8 cellular contexts compared by ENCODE assay signal in the genomic region with DNA sequence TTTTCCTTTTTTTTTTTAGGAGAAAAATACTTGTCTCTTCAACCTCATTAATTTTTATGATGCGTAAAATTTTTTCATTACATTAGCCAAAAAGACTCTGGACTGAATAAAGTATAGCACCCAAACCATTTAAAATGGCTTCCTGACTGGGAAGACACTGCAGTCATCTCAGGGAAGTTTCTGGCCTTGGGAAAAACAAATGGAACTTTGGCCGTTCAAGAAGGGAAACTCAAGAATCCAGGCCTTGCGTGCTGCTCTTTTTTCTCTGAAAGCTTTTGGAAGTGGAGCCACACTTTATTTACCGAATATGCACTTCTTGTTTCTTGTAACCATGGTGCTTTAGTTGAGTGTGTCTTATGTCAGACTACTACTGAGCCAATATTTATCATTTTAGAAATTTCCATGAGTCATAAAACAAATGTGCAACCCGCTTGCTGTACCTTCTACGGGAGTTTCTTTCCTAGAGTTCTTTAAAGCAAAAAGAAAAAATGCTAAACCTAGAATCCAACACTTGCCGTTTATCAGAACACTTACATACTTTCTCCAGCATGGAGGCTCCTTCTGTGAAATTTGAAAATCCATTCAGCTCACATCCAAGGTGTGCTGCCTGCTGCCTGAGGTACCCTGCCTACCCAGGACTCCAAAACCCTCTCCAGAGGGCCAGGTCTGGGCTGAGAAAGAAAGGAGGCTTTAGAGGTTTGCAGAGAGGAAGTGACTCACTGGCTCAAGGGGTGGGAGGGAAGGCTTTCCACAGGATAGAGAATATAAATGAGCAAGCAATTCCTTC. TPM values are rescaled to one million over a fixed set of nuclear protein-coding genes. Genes with fewer than 3 reads are reported as not detected.
DNase-seq lines count a peak whose midpoint lies in the region; ATAC-seq, FAIRE-seq and TF ChIP-seq lines count a peak whose summit lies in the region.

No MANE protein-coding gene starts in this region.

- H3K4me3 Mint-ChIP-seq in GM23338, result peak overlapping the region; percentile 36; the same call in 1 of the 3 replicates
- H3K4me3 Mint-ChIP-seq in endothelial cell (ENCODE audit: unreplicated experiment), result no peak overlapping the region

- DNase-seq in GM23338 (ENCODE audit: low spot score) (peak; percentile 60), endothelial cell (ENCODE audit: low spot score) (no peak), myocyte (ENCODE audit: low read depth) (peak; percentile 77), epidermal melanocyte (ENCODE audit: insufficient read length, low spot score) (no peak), NCI-H187 treated with DMSO at 0.1 percent for 48 hours (lab: John Stamatoyannopoulos, UW) (no peak)

- H3K4me2 ChIP-seq in GM23338, result peak overlapping the region; percentile 52; the same call in 1 of the 2 replicates

- H3K4me3 ChIP-seq in GM23338, result no peak overlapping the region

- H3K36me3 Mint-ChIP-seq in GM23338 (ENCODE audit: low read depth) (no peaks in the 10 kb centered on the region), endothelial cell (ENCODE audit: low read depth, unreplicated experiment) (no peaks in the 10 kb centered on the region)

- no peaks in the 10 kb centered on the region for H3K27me3 ChIP-seq in GM23338 (ENCODE audit: insufficient read depth)

- no peaks in the 10 kb centered on the region for H4K20me1 ChIP-seq in GM23338 (replicated peaks; ENCODE audit: insufficient read depth)

- H3F3A ChIP-seq in GM23338 (replicated peaks; ENCODE audit: low read depth), result no peaks in the 10 kb centered on the region

- peaks cover 24% of the 10 kb centered on the region for H3K4me1 Mint-ChIP-seq in GM23338
- peaks cover 7% of the 10 kb centered on the region for H3K4me1 Mint-ChIP-seq in endothelial cell (ENCODE audit: unreplicated experiment)

- ATAC-seq in GM23338, result peak; percentile 69
- peak; percentile 89 for ATAC-seq in SK-N-SH treated with all-trans-retinoic acid at 6 μM for 48 hours
- no peak for ATAC-seq in GM19467 (IDR thresholded peaks at IDR 0.05; ENCODE audit: unreplicated experiment)

- peak overlapping the region; percentile 63 for H2AFZ ChIP-seq in GM23338

- peak overlapping the region; percentile 95 for H3K27ac Mint-ChIP-seq in GM23338
- peak overlapping the region; percentile 92 for H3K27ac Mint-ChIP-seq in endothelial cell (ENCODE audit: unreplicated experiment)

- peaks cover 11% of the 10 kb centered on the region; the same call in 1 of the 2 replicates for H3K9me2 ChIP-seq in GM23338 (ENCODE audit: insufficient read depth)

- H3K27me3 Mint-ChIP-seq in GM23338 (ENCODE audit: insufficient read depth, low read depth, poor library complexity), result peaks cover 3% of the 10 kb centered on the region
- no peaks in the 10 kb centered on the region for H3K27me3 Mint-ChIP-seq in endothelial cell (ENCODE audit: unreplicated experiment)

- H3K27ac ChIP-seq in GM23338 (ENCODE audit: low read depth), result peak overlapping the region; percentile 74

- peaks cover 26% of the 10 kb centered on the region for H3K4me1 ChIP-seq in GM23338 (ENCODE audit: insufficient read depth)

- peak; percentile 96 for FAIRE-seq in A204.1 (lab: Jason Lieb, UNC)

- no peaks in the 10 kb centered on the region for H3K79me2 ChIP-seq in GM23338 (replicated peaks; ENCODE audit: insufficient read depth)

- TF ChIP-seq CTCF in GM23338 (conservative IDR thresholded peaks at IDR 0.05; ENCODE audit: low read depth in 2 of 2), result no peak
- no peak for TF ChIP-seq CTCF in endothelial cell (IDR thresholded peaks at IDR 0.05; ENCODE audit: unreplicated experiment)

- no peaks in the 10 kb centered on the region for H3K36me3 ChIP-seq in GM23338 (ENCODE audit: insufficient read depth)

- H3K9me3 Mint-ChIP-seq in GM23338 (no peaks in the 10 kb centered on the region; the same call in 2 of the 3 replicates), endothelial cell (ENCODE audit: unreplicated experiment) (no peaks in the 10 kb centered on the region)

TF ChIP-seq in GM23338, 12 proteins besides CTCF, POLR2A, EP300 and RAD21 (continues in another document):
- no peak for TF ChIP-seq STAT1 (IDR thresholded peaks at IDR 0.05; ENCODE audit: unreplicated experiment)

TF ChIP-seq in SK-N-SH treated with all-trans-retinoic acid at 6 μM for 48 hours, 23 proteins besides CTCF, POLR2A, EP300 and RAD21:
- no peak for TF ChIP-seq ZFP30 (CRISPR knock-in tag; IDR thresholded peaks at IDR 0.05)
- TF ChIP-seq RARB (CRISPR knock-in tag; IDR thresholded peaks at IDR 0.05), result no peak
- TF ChIP-seq GLIS3 (CRISPR knock-in tag; IDR thresholded peaks at IDR 0.05), result no peak
- TF ChIP-seq TCF4 (CRISPR knock-in tag; IDR thresholded peaks at IDR 0.05; ENCODE audit: borderline replicate concordance), result no peak
- TF ChIP-seq CSDC2 (CRISPR knock-in tag; IDR thresholded peaks at IDR 0.05), result no peak
- TF ChIP-seq OSR1 (CRISPR knock-in tag; IDR thresholded peaks at IDR 0.05), result no peak
- no peak for TF ChIP-seq ZNF565 (CRISPR knock-in tag; conservative IDR thresholded peaks at IDR 0.05; ENCODE audit: low read depth)
- TF ChIP-seq, protein P1, sequence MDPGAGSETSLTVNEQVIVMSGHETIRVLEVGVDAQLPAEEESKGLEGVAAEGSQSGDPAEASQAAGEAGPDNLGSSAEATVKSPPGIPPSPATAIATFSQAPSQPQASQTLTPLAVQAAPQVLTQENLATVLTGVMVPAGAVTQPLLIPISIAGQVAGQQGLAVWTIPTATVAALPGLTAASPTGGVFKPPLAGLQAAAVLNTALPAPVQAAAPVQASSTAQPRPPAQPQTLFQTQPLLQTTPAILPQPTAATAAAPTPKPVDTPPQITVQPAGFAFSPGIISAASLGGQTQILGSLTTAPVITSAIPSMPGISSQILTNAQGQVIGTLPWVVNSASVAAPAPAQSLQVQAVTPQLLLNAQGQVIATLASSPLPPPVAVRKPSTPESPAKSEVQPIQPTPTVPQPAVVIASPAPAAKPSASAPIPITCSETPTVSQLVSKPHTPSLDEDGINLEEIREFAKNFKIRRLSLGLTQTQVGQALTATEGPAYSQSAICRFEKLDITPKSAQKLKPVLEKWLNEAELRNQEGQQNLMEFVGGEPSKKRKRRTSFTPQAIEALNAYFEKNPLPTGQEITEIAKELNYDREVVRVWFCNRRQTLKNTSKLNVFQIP (CRISPR knock-in tag; IDR thresholded peaks at IDR 0.05; ENCODE audit: borderline replicate concordance, low read depth), result no peak
- TF ChIP-seq, protein P2, sequence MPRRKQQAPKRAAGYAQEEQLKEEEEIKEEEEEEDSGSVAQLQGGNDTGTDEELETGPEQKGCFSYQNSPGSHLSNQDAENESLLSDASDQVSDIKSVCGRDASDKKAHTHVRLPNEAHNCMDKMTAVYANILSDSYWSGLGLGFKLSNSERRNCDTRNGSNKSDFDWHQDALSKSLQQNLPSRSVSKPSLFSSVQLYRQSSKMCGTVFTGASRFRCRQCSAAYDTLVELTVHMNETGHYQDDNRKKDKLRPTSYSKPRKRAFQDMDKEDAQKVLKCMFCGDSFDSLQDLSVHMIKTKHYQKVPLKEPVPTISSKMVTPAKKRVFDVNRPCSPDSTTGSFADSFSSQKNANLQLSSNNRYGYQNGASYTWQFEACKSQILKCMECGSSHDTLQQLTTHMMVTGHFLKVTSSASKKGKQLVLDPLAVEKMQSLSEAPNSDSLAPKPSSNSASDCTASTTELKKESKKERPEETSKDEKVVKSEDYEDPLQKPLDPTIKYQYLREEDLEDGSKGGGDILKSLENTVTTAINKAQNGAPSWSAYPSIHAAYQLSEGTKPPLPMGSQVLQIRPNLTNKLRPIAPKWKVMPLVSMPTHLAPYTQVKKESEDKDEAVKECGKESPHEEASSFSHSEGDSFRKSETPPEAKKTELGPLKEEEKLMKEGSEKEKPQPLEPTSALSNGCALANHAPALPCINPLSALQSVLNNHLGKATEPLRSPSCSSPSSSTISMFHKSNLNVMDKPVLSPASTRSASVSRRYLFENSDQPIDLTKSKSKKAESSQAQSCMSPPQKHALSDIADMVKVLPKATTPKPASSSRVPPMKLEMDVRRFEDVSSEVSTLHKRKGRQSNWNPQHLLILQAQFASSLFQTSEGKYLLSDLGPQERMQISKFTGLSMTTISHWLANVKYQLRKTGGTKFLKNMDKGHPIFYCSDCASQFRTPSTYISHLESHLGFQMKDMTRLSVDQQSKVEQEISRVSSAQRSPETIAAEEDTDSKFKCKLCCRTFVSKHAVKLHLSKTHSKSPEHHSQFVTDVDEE (CRISPR knock-in tag; IDR thresholded peaks at IDR 0.05), result no peak
- TF ChIP-seq ISL1 (CRISPR knock-in tag; IDR thresholded peaks at IDR 0.05), result no peak; the same call in 1 of the 2 replicates
- TF ChIP-seq ZNF8 (CRISPR knock-in tag; IDR thresholded peaks at IDR 0.05), result no peak
- TF ChIP-seq, protein P3, sequence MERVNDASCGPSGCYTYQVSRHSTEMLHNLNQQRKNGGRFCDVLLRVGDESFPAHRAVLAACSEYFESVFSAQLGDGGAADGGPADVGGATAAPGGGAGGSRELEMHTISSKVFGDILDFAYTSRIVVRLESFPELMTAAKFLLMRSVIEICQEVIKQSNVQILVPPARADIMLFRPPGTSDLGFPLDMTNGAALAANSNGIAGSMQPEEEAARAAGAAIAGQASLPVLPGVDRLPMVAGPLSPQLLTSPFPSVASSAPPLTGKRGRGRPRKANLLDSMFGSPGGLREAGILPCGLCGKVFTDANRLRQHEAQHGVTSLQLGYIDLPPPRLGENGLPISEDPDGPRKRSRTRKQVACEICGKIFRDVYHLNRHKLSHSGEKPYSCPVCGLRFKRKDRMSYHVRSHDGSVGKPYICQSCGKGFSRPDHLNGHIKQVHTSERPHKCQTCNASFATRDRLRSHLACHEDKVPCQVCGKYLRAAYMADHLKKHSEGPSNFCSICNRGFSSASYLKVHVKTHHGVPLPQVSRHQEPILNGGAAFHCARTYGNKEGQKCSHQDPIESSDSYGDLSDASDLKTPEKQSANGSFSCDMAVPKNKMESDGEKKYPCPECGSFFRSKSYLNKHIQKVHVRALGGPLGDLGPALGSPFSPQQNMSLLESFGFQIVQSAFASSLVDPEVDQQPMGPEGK (CRISPR knock-in tag; IDR thresholded peaks at IDR 0.05; ENCODE audit: borderline replicate concordance), result no peak

RNA-seq across cellular contexts. Expression of a gene that starts 11.5 kb away (rescaled TPM):
- 145 and 162 TPM in 2 replicates for total RNA-seq in GM23338 (2014; rRNA removed; shearing (Covaris generic))
- polyA plus RNA-seq in GM23338 (2016; fragmentation: Nextera tagmentation; extraction: Ambion mirVana), result 456 and 459 TPM in 2 replicates
- 142 TPM for total RNA-seq in endothelial cell (ENCODE audit: unreplicated experiment)
- 361 and 482 TPM in 2 replicates for total RNA-seq in myocyte
- 464 TPM for polyA plus RNA-seq in myocyte (2012)

RNA-seq across cellular contexts. Expression of a gene that starts 27.2 kb away (rescaled TPM):
- 4.9 and 5.0 TPM in 2 replicates for total RNA-seq in GM23338 (2014; rRNA removed; shearing (Covaris generic))
- 2.7 and 3.1 TPM in 2 replicates for polyA plus RNA-seq in GM23338 (2016; fragmentation: Nextera tagmentation; extraction: Ambion mirVana)
- total RNA-seq in endothelial cell (ENCODE audit: unreplicated experiment), result 3.5 TPM
- 7.6 and 8.3 TPM in 2 replicates for total RNA-seq in myocyte
- 10.3 TPM for polyA plus RNA-seq in myocyte (2012)

Comparison
In these comparisons a context has a peak if more than half of its experiments do, and no peak if none do; other contexts are left out.
1. DNase-seq: peak in GM23338 (single experiment) and myocyte (single experiment); none in endothelial cell (single experiment), epidermal melanocyte (single experiment) and NCI-H187 treated with DMSO at 0.1 percent for 48 hours (single experiment).